In the genomic region with DNA sequence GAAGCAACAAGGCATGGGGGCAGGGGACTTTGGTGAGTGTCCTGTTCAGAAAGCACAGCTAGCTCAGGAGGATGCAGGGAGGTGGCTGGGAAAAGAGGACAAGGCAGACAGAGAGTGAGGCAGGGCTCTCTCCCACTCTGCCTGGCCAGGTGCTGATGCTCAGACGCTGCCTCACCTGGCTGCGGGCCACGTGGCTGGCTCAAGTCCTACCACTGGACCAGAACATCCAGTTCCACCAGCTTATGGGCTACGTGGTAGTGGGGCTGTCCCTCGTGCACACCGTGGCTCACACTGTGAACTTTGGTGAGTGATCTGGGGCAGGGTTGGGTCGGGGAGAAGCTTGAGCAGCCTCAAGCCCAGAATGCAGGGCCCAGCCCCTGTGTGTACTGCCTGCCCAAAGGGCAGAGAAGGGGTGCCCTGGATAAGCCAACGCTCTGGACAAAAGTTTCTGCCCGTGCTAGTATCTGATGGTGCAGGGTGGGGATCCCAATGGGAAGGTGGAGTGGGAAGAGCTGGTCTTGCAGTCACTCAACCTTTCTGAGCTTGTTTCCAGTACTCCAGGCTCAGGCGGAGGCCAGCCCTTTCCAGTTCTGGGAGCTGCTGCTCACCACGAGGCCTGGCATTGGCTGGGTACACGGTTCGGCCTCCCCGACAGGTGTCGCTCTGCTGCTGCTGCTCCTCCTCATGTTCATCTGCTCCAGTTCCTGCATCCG, we compare ENCODE assay signal across 2 cellular contexts.
TF ChIP-seq lines count a peak whose summit lies in the region.

No MANE protein-coding gene starts in this region.

TF ChIP-seq in HEK293T, 16 proteins besides CTCF, POLR2A, EP300 and RAD21 (continued from another document):
- TF ChIP-seq LEF1 (IDR thresholded peaks at IDR 0.05; ENCODE audit: borderline replicate concordance) (no peak), FOXA1 (IDR thresholded peaks at IDR 0.05) (no peak), FOXM1 (IDR thresholded peaks at IDR 0.05; ENCODE audit: borderline replicate concordance) (no peak), FOXK2 (IDR thresholded peaks at IDR 0.05) (no peak), NFRKB (IDR thresholded peaks at IDR 0.05) (no peak), ZNF384 (IDR thresholded peaks at IDR 0.05) (no peak), SP1 (IDR thresholded peaks at IDR 0.05) (no peak), TARDBP (IDR thresholded peaks at IDR 0.05) (no peak), L3MBTL2 (conservative IDR thresholded peaks at IDR 0.05) (no peak)

TF ChIP-seq in HepG2, 621 proteins besides CTCF, POLR2A, EP300 and RAD21 (continued from another document and continues in another):
- TF ChIP-seq, protein P1, sequence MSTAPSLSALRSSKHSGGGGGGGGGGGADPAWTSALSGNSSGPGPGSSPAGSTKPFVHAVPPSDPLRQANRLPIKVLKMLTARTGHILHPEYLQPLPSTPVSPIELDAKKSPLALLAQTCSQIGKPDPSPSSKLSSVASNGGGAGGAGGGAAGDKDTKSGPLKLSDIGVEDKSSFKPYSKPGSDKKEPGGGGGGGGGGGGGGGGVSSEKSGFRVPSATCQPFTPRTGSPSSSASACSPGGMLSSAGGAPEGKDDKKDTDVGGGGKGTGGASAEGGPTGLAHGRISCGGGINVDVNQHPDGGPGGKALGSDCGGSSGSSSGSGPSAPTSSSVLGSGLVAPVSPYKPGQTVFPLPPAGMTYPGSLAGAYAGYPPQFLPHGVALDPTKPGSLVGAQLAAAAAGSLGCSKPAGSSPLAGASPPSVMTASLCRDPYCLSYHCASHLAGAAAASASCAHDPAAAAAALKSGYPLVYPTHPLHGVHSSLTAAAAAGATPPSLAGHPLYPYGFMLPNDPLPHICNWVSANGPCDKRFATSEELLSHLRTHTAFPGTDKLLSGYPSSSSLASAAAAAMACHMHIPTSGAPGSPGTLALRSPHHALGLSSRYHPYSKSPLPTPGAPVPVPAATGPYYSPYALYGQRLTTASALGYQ (CRISPR knock-in tag; IDR thresholded peaks at IDR 0.05): no peak
- TF ChIP-seq YEATS4 (CRISPR knock-in tag; IDR thresholded peaks at IDR 0.05; ENCODE audit: borderline replicate concordance) (no peak), ZNF773 (CRISPR knock-in tag; IDR thresholded peaks at IDR 0.05; ENCODE audit: borderline replicate concordance) (no peak), ZNF30 (CRISPR knock-in tag; IDR thresholded peaks at IDR 0.05) (no peak), CBFB (CRISPR knock-in tag; IDR thresholded peaks at IDR 0.05) (no peak), SMC3 (IDR thresholded peaks at IDR 0.05; ENCODE audit: low read length) (peak; percentile 2; the same call in 1 of the 2 replicates), KDM2A (CRISPR knock-in tag; IDR thresholded peaks at IDR 0.05; ENCODE audit: borderline replicate concordance, low read depth) (no peak; the same call in 1 of the 2 replicates), XRCC5 (optimal IDR thresholded peaks at IDR 0.05; ENCODE audit: low read length) (peak; percentile 46), ZIK1 (CRISPR knock-in tag; IDR thresholded peaks at IDR 0.05; ENCODE audit: borderline replicate concordance, low read depth) (no peak), ZNF558 (CRISPR knock-in tag; IDR thresholded peaks at IDR 0.05; ENCODE audit: borderline replicate concordance) (no peak), ZNF768 (CRISPR knock-in tag; IDR thresholded peaks at IDR 0.05) (peak; percentile 14; the same call in 1 of the 2 replicates), SYNCRIP (IDR thresholded peaks at IDR 0.05; ENCODE audit: insufficient read depth, low read depth, low read length) (no peak), CHD2 (IDR thresholded peaks at IDR 0.05; ENCODE audit: low read depth, low read length) (no peak), REPIN1 (CRISPR knock-in tag; IDR thresholded peaks at IDR 0.05; ENCODE audit: borderline replicate concordance, low read depth) (no peak), ZNF468 (CRISPR knock-in tag; IDR thresholded peaks at IDR 0.05) (no peak), KLF15 (CRISPR knock-in tag; IDR thresholded peaks at IDR 0.05; ENCODE audit: borderline replicate concordance) (no peak), ZNF350 (CRISPR knock-in tag; IDR thresholded peaks at IDR 0.05; ENCODE audit: borderline replicate concordance, low read depth) (no peak), POGZ (CRISPR knock-in tag; IDR thresholded peaks at IDR 0.05) (no peak), ZNF788 (CRISPR knock-in tag; IDR thresholded peaks at IDR 0.05; ENCODE audit: borderline replicate concordance) (no peak), ZNF564 (CRISPR knock-in tag; IDR thresholded peaks at IDR 0.05) (no peak), ZNF850 (CRISPR knock-in tag; conservative IDR thresholded peaks at IDR 0.05) (no peak), MEIS2 (CRISPR knock-in tag; IDR thresholded peaks at IDR 0.05) (0 out of 2 replicates have a peak, but pooled peaks have one; percentile 24), PITX1 (CRISPR knock-in tag; IDR thresholded peaks at IDR 0.05) (no peak), NONO (IDR thresholded peaks at IDR 0.05) (no peak), NONO (CRISPR knock-in tag; conservative IDR thresholded peaks at IDR 0.05) (0 out of 2 replicates have a peak, but pooled peaks have one; percentile 28), ZNF607 (CRISPR knock-in tag; IDR thresholded peaks at IDR 0.05; ENCODE audit: borderline replicate concordance) (no peak), MATR3 (CRISPR knock-in tag; IDR thresholded peaks at IDR 0.05) (no peak)
- TF ChIP-seq, protein P2, sequence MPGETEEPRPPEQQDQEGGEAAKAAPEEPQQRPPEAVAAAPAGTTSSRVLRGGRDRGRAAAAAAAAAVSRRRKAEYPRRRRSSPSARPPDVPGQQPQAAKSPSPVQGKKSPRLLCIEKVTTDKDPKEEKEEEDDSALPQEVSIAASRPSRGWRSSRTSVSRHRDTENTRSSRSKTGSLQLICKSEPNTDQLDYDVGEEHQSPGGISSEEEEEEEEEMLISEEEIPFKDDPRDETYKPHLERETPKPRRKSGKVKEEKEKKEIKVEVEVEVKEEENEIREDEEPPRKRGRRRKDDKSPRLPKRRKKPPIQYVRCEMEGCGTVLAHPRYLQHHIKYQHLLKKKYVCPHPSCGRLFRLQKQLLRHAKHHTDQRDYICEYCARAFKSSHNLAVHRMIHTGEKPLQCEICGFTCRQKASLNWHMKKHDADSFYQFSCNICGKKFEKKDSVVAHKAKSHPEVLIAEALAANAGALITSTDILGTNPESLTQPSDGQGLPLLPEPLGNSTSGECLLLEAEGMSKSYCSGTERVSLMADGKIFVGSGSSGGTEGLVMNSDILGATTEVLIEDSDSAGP (CRISPR knock-in tag; IDR thresholded peaks at IDR 0.05; ENCODE audit: borderline replicate concordance): peak; percentile 39; the same call in 1 of the 2 replicates
- TF ChIP-seq, protein P3, sequence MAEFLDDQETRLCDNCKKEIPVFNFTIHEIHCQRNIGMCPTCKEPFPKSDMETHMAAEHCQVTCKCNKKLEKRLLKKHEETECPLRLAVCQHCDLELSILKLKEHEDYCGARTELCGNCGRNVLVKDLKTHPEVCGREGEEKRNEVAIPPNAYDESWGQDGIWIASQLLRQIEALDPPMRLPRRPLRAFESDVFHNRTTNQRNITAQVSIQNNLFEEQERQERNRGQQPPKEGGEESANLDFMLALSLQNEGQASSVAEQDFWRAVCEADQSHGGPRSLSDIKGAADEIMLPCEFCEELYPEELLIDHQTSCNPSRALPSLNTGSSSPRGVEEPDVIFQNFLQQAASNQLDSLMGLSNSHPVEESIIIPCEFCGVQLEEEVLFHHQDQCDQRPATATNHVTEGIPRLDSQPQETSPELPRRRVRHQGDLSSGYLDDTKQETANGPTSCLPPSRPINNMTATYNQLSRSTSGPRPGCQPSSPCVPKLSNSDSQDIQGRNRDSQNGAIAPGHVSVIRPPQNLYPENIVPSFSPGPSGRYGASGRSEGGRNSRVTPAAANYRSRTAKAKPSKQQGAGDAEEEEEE (CRISPR knock-in tag; IDR thresholded peaks at IDR 0.05; ENCODE audit: borderline replicate concordance): no peak
- TF ChIP-seq, protein P4, sequence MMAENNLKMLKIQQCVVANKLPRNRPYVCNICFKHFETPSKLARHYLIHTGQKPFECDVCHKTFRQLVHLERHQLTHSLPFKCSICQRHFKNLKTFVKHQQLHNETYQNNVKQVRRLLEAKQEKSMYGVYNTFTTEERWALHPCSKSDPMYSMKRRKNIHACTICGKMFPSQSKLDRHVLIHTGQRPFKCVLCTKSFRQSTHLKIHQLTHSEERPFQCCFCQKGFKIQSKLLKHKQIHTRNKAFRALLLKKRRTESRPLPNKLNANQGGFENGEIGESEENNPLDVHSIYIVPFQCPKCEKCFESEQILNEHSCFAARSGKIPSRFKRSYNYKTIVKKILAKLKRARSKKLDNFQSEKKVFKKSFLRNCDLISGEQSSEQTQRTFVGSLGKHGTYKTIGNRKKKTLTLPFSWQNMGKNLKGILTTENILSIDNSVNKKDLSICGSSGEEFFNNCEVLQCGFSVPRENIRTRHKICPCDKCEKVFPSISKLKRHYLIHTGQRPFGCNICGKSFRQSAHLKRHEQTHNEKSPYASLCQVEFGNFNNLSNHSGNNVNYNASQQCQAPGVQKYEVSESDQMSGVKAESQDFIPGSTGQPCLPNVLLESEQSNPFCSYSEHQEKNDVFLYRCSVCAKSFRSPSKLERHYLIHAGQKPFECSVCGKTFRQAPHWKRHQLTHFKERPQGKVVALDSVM (CRISPR knock-in tag; IDR thresholded peaks at IDR 0.05): no peak
- TF ChIP-seq, protein P5, sequence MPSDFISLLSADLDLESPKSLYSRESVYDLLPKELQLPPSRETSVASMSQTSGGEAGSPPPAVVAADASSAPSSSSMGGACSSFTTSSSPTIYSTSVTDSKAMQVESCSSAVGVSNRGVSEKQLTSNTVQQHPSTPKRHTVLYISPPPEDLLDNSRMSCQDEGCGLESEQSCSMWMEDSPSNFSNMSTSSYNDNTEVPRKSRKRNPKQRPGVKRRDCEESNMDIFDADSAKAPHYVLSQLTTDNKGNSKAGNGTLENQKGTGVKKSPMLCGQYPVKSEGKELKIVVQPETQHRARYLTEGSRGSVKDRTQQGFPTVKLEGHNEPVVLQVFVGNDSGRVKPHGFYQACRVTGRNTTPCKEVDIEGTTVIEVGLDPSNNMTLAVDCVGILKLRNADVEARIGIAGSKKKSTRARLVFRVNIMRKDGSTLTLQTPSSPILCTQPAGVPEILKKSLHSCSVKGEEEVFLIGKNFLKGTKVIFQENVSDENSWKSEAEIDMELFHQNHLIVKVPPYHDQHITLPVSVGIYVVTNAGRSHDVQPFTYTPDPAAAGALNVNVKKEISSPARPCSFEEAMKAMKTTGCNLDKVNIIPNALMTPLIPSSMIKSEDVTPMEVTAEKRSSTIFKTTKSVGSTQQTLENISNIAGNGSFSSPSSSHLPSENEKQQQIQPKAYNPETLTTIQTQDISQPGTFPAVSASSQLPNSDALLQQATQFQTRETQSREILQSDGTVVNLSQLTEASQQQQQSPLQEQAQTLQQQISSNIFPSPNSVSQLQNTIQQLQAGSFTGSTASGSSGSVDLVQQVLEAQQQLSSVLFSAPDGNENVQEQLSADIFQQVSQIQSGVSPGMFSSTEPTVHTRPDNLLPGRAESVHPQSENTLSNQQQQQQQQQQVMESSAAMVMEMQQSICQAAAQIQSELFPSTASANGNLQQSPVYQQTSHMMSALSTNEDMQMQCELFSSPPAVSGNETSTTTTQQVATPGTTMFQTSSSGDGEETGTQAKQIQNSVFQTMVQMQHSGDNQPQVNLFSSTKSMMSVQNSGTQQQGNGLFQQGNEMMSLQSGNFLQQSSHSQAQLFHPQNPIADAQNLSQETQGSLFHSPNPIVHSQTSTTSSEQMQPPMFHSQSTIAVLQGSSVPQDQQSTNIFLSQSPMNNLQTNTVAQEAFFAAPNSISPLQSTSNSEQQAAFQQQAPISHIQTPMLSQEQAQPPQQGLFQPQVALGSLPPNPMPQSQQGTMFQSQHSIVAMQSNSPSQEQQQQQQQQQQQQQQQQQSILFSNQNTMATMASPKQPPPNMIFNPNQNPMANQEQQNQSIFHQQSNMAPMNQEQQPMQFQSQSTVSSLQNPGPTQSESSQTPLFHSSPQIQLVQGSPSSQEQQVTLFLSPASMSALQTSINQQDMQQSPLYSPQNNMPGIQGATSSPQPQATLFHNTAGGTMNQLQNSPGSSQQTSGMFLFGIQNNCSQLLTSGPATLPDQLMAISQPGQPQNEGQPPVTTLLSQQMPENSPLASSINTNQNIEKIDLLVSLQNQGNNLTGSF (CRISPR knock-in tag; IDR thresholded peaks at IDR 0.05): no peak
- TF ChIP-seq, protein P6, sequence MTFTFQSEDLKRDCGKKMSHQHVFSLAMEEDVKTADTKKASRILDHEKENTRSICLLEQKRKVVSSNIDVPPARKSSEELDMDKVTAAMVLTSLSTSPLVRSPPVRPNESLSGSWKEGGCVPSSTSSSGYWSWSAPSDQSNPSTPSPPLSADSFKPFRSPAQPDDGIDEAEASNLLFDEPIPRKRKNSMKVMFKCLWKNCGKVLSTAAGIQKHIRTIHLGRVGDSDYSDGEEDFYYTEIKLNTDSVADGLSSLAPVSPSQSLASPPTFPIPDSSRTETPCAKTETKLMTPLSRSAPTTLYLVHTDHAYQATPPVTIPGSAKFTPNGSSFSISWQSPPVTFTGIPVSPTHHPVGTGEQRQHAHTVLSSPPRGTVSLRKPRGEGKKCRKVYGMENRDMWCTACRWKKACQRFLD (CRISPR knock-in tag; IDR thresholded peaks at IDR 0.05; ENCODE audit: borderline replicate concordance): no peak
- TF ChIP-seq, protein P7, sequence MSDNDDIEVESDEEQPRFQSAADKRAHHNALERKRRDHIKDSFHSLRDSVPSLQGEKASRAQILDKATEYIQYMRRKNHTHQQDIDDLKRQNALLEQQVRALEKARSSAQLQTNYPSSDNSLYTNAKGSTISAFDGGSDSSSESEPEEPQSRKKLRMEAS (IDR thresholded peaks at IDR 0.05): peak; percentile 20; the same call in 1 of the 2 replicates
- TF ChIP-seq, protein P8, sequence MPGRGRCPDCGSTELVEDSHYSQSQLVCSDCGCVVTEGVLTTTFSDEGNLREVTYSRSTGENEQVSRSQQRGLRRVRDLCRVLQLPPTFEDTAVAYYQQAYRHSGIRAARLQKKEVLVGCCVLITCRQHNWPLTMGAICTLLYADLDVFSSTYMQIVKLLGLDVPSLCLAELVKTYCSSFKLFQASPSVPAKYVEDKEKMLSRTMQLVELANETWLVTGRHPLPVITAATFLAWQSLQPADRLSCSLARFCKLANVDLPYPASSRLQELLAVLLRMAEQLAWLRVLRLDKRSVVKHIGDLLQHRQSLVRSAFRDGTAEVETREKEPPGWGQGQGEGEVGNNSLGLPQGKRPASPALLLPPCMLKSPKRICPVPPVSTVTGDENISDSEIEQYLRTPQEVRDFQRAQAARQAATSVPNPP (CRISPR knock-in tag; IDR thresholded peaks at IDR 0.05): no peak
